8 cellular contexts compared by ENCODE assay signal in genomic region chr9:104991144-104991953, GRCh38.
DNase-seq lines count a peak whose midpoint lies in the region; ATAC-seq and TF ChIP-seq lines count a peak whose summit lies in the region.

No MANE protein-coding gene starts in this region.

- peak; percentile 78 for DNase-seq in A673 (ENCODE audit: low spot score)
- DNase-seq in NCI-H460 (ENCODE audit: extremely low read depth, low read depth): peak; percentile 86
- DNase-seq in activated CD4-positive, alpha-beta T cell treated with anti-CD3 and anti-CD28 coated beads for 36 hours: peak; percentile 93
- DNase-seq in chondrocyte (ENCODE audit: low spot score): peak; percentile 94
- peak; percentile 73 for DNase-seq in kidney tubule cell (ENCODE audit: low spot score)
- DNase-seq in stimulated activated CD4-positive, alpha-beta T cell treated with anti-CD3 and anti-CD28 coated beads, Interleukin-1b, Interleukin-23, amount 100 ng/mL, for 1 hour (ENCODE audit: low read depth in 2 of 2): peak; percentile 41 to 51

- CTCF ChIA-PET in A673 (lab: Charles Lee): no interaction called here
- CTCF ChIA-PET in activated CD4-positive, alpha-beta T cell treated with anti-CD3 and anti-CD28 coated beads for 36 hours (lab: Charles Lee): interaction anchor here (0.8 to 1.4 kb wide), 7 partner anchors 9 to 329 kb away, joined by 3 to 5 read pairs (median 3); no protein-coding TSS in a partner anchor

- peak overlapping the region; percentile 80 for H3K4me3 Mint-ChIP-seq in activated CD4-positive, alpha-beta T cell treated with anti-CD3 and anti-CD28 coated beads for 36 hours
- peak overlapping the region; percentile 86 for H3K4me3 Mint-ChIP-seq in chondrocyte (ENCODE audit: unreplicated experiment)

- peak overlapping the region; percentile 98 for H3K27ac Mint-ChIP-seq in activated CD4-positive, alpha-beta T cell treated with anti-CD3 and anti-CD28 coated beads for 36 hours
- H3K27ac Mint-ChIP-seq in chondrocyte (ENCODE audit: unreplicated experiment): peak overlapping the region; percentile 98

- peaks cover 29% of the 10 kb centered on the region for H3K27me3 Mint-ChIP-seq in activated CD4-positive, alpha-beta T cell treated with anti-CD3 and anti-CD28 coated beads for 36 hours
- H3K27me3 Mint-ChIP-seq in chondrocyte (ENCODE audit: low read depth): no peaks in the 10 kb centered on the region

- peaks cover 22% of the 10 kb centered on the region for H3K4me1 ChIP-seq in A673 (ENCODE audit: insufficient read depth, low read length, poor library complexity, severe bottlenecking)

- H3K27ac ChIP-seq in A673 (ENCODE audit: low read depth, low read length, poor library complexity, severe bottlenecking): peak overlapping the region; percentile 84

- TF ChIP-seq CTCF in A673 (conservative IDR thresholded peaks at IDR 0.05; ENCODE audit: low read depth, low read length) (no peak), chondrocyte (IDR thresholded peaks at IDR 0.05) (peak; percentile 8)

- H3K36me3 Mint-ChIP-seq in activated CD4-positive, alpha-beta T cell treated with anti-CD3 and anti-CD28 coated beads for 36 hours (ENCODE audit: low read depth): peaks cover 4% of the 10 kb centered on the region
- H3K36me3 Mint-ChIP-seq in chondrocyte (ENCODE audit: low read depth): no peaks in the 10 kb centered on the region

- POLR2A ChIA-PET in A673 (lab: Charles Lee; ENCODE audit: low non-redundant PET): no interaction called here
- POLR2A ChIA-PET in activated CD4-positive, alpha-beta T cell treated with anti-CD3 and anti-CD28 coated beads for 36 hours (lab: Charles Lee): interaction anchor here (0.6 to 2.3 kb wide), 7 partner anchors 23 to 365 kb away, joined by 3 to 16 read pairs (median 3); partner anchors contain the start of genes ABCA1 and SLC44A1

- BruUV-seq in A673 (replicated peaks; lab: Mats Ljungman, UMichigan): no TSS peak

- peak; percentile 88 for ATAC-seq in GM18868 (IDR thresholded peaks at IDR 0.05; ENCODE audit: unreplicated experiment)
- ATAC-seq in HG03135 (IDR thresholded peaks at IDR 0.05; ENCODE audit: unreplicated experiment): peak; percentile 87
- peak; percentile 73 for ATAC-seq in activated CD4-positive, alpha-beta T cell treated with anti-CD3 and anti-CD28 coated beads for 36 hours

- H3K9me3 ChIP-seq in A673 (ENCODE audit: low read depth, low read length, poor library complexity, severe bottlenecking): no peaks in the 10 kb centered on the region

- H3K4me3 ChIP-seq in A673 (ENCODE audit: low read depth, low read length, poor library complexity, severe bottlenecking): peak overlapping the region; percentile 55

- no peaks in the 10 kb centered on the region for H3K36me3 ChIP-seq in A673 (ENCODE audit: insufficient read depth, low read length, poor library complexity, severe bottlenecking)

- peaks cover 37% of the 10 kb centered on the region for H3K4me1 Mint-ChIP-seq in activated CD4-positive, alpha-beta T cell treated with anti-CD3 and anti-CD28 coated beads for 36 hours
- H3K4me1 Mint-ChIP-seq in chondrocyte (ENCODE audit: low read depth): peaks cover 38% of the 10 kb centered on the region

- intact Hi-C loops in A673 (cut with micrococcal nuclease; ENCODE audit: unreplicated experiment): no loop called here
- intact Hi-C loops in activated CD4-positive, alpha-beta T cell treated with anti-CD3 and anti-CD28 coated beads for 36 hours (cut with DNase I, micrococcal nuclease): loop anchor here (1.0 to 10.0 kb wide), 14 partner anchors 16 to 415 kb away; partner anchors contain the start of gene SLC44A1 (in 1 of the 2)

- no peaks in the 10 kb centered on the region for H3K9me3 Mint-ChIP-seq in activated CD4-positive, alpha-beta T cell treated with anti-CD3 and anti-CD28 coated beads for 36 hours (ENCODE audit: low read depth)
- H3K9me3 Mint-ChIP-seq in chondrocyte (ENCODE audit: low read depth): no peaks in the 10 kb centered on the region

- H3K27me3 ChIP-seq in A673 (replicated peaks; ENCODE audit: insufficient read depth, low read depth, low read length, poor library complexity): no peaks in the 10 kb centered on the region

Comparison
In these comparisons a context has a peak if more than half of its experiments do, and no peak if none do; other contexts are left out.
1. Peak in every context shown above with its lines: DNase-seq, ATAC-seq, H3K4me3 ChIP-seq and H3K27ac ChIP-seq.